Comparison of ENCODE assay signal across 22 cellular contexts in genomic region chr15:42314818-42315217, GRCh38. TPM values are rescaled to one million over a fixed set of nuclear protein-coding genes. Genes with fewer than 3 reads are reported as not detected.
DNase-seq lines count a peak whose midpoint lies in the region; ATAC-seq, FAIRE-seq and TF ChIP-seq lines count a peak whose summit lies in the region.
"Had no signal": no experiment of that assay in that cellular context is flagged by ENCODE, and none has a peak within 500 bp of the region (broad histone marks: within the 10 kb centered on the region; RNA-seq: fewer than 3 reads in every experiment).

No MANE protein-coding gene starts in this region.

- intact Hi-C loops in left colon (cut with DNase I, micrococcal nuclease) = no loop called here

- H3K4me3 ChIP-seq in liver (ENCODE audit: low read depth in 1 of 3, low read length in 3 of 3) (no peak overlapping the region), small intestine (ENCODE audit: low read depth in 1 of 2, low read length in 2 of 2) (no peak overlapping the region)
- H3K4me3 ChIP-seq: A549; BLaER1 treated with 17β-estradiol and CSF1 and Interleukin-3, amounts not matched to agents 10 nM and 100 nM; GM23248 had no signal

- H3K36me3 ChIP-seq in liver (ENCODE audit: control insufficient read depth in 4 of 4, insufficient read depth in 3 of 4, low read depth in 1 of 4, low read length in 3 of 4) (peaks cover 0 to 18% (median 16%) of the 10 kb centered on the region in 4 donors), small intestine (ENCODE audit: control insufficient read depth in 2 of 2, insufficient read depth in 2 of 2, low read length in 2 of 2) (peaks cover 0 to 9% of the 10 kb centered on the region in 2 donors)
- H3K36me3 ChIP-seq: BE2C had no signal

- 36% methylated on average over 1 of the region's 1 CpG for WGBS in liver
- 22 to 72% (median 43%) methylated on average over 1 of the region's 1 CpG for WGBS in small intestine, 3 donors

- no peak overlapping the region for H3K9ac ChIP-seq in liver (ENCODE audit: low read depth in 1 of 2, low read length in 2 of 2)
- H3K9ac ChIP-seq: BLaER1 treated with 17β-estradiol and CSF1 and Interleukin-3, amounts not matched to agents 10 nM and 100 nM; GM23248 had no signal

- H3K27me3 ChIP-seq in liver (ENCODE audit: control insufficient read depth in 4 of 4, insufficient read depth in 4 of 4, low read length in 3 of 4) (no peaks in the 10 kb centered on the region), small intestine (ENCODE audit: control insufficient read depth in 2 of 2, insufficient read depth in 2 of 2, low read length in 2 of 2) (no peaks in the 10 kb centered on the region)
- H3K27me3 ChIP-seq: BE2C; BLaER1 treated with 17β-estradiol and CSF1 and Interleukin-3, amounts not matched to agents 10 nM and 100 nM had no signal

- TF ChIP-seq RAD21 in liver (IDR thresholded peaks at IDR 0.05) = peak; percentile 43 to 51

- TF ChIP-seq CTCF in liver (IDR thresholded peaks at IDR 0.05; ENCODE audit: low read depth, low read length, missing input control) = no peak

- no peak overlapping the region for H3K27ac ChIP-seq in liver (ENCODE audit: low read depth in 1 of 2, low read length in 2 of 2)
- no peak overlapping the region for H3K27ac ChIP-seq in small intestine (ENCODE audit: low read depth in 1 of 2, low read length in 1 of 2)
- H3K27ac ChIP-seq: A549; BLaER1 treated with 17β-estradiol and CSF1 and Interleukin-3, amounts not matched to agents 10 nM and 100 nM; GM23248 had no signal

- H3K9me3 ChIP-seq in liver (ENCODE audit: control insufficient read depth in 4 of 4, low read length in 3 of 4) (no peaks in the 10 kb centered on the region), small intestine (ENCODE audit: control insufficient read depth, low read depth) (no peaks in the 10 kb centered on the region)
- H3K9me3 ChIP-seq: A549; BE2C; BLaER1 treated with 17β-estradiol and CSF1 and Interleukin-3, amounts not matched to agents 10 nM and 100 nM had no signal

- peaks cover 0 to 9% (median 4%) of the 10 kb centered on the region in 4 donors for H3K4me1 ChIP-seq in liver (ENCODE audit: control insufficient read depth in 4 of 4, insufficient read depth in 4 of 4, low read length in 3 of 4)
- H3K4me1 ChIP-seq in small intestine (ENCODE audit: control insufficient read depth in 2 of 2, insufficient read depth in 1 of 2, low read depth in 1 of 2, low read length in 1 of 2) = no peaks in the 10 kb centered on the region
- H3K4me1 ChIP-seq: A549; BE2C; BLaER1 treated with 17β-estradiol and CSF1 and Interleukin-3, amounts not matched to agents 10 nM and 100 nM had no signal

- ATAC-seq in left colon (peak; percentile 40), GM21576 (IDR thresholded peaks at IDR 0.05; ENCODE audit: unreplicated experiment) (no peak), HG02610 (IDR thresholded peaks at IDR 0.05; ENCODE audit: unreplicated experiment) (no peak)
- ATAC-seq: A549 had no signal

- FAIRE-seq in small intestine (lab: Jason Lieb, UNC) = peak; percentile 33
- FAIRE-seq: G401.6, GM12892, H1 had no signal

- DNase-seq in HuH-7 (ENCODE audit: low spot score) (peak; percentile 8), left colon (no peak), small intestine (peak; percentile 71), EL (no peak)
- DNase-seq: 8988T; ACHN; AML-193; BE2C; CD4-positive, alpha-beta T cell; CD8-positive, alpha-beta memory T cell; DMS53; DMS79 treated with DMSO at 0.1 percent for 48 hours; H7 had no signal

TF ChIP-seq in liver, 16 proteins besides CTCF, POLR2A, EP300 and RAD21:
- TF ChIP-seq SP1 (IDR thresholded peaks at IDR 0.05) = no peak
- no peak for TF ChIP-seq TAF1 (conservative IDR thresholded peaks at IDR 0.05)
- no peak for TF ChIP-seq JUND (IDR thresholded peaks at IDR 0.05)
- TF ChIP-seq YY1 (IDR thresholded peaks at IDR 0.05) = peak; percentile 45
- peak; percentile 58 for TF ChIP-seq HNF4G (IDR thresholded peaks at IDR 0.05)
- TF ChIP-seq EGR1 (IDR thresholded peaks at IDR 0.05; ENCODE audit: low read depth in 2 of 2) = no peak
- TF ChIP-seq HNF4A (conservative IDR thresholded peaks at IDR 0.05) = peak; percentile 85 to 93
- peak in 1 of 2 donors; percentile 24 for TF ChIP-seq GABPA (IDR thresholded peaks at IDR 0.05 in 1 of 2, conservative IDR thresholded peaks at IDR 0.05 in 1 of 2)
- no peak for TF ChIP-seq FOXA2 (IDR thresholded peaks at IDR 0.05)
- TF ChIP-seq, protein P1, sequence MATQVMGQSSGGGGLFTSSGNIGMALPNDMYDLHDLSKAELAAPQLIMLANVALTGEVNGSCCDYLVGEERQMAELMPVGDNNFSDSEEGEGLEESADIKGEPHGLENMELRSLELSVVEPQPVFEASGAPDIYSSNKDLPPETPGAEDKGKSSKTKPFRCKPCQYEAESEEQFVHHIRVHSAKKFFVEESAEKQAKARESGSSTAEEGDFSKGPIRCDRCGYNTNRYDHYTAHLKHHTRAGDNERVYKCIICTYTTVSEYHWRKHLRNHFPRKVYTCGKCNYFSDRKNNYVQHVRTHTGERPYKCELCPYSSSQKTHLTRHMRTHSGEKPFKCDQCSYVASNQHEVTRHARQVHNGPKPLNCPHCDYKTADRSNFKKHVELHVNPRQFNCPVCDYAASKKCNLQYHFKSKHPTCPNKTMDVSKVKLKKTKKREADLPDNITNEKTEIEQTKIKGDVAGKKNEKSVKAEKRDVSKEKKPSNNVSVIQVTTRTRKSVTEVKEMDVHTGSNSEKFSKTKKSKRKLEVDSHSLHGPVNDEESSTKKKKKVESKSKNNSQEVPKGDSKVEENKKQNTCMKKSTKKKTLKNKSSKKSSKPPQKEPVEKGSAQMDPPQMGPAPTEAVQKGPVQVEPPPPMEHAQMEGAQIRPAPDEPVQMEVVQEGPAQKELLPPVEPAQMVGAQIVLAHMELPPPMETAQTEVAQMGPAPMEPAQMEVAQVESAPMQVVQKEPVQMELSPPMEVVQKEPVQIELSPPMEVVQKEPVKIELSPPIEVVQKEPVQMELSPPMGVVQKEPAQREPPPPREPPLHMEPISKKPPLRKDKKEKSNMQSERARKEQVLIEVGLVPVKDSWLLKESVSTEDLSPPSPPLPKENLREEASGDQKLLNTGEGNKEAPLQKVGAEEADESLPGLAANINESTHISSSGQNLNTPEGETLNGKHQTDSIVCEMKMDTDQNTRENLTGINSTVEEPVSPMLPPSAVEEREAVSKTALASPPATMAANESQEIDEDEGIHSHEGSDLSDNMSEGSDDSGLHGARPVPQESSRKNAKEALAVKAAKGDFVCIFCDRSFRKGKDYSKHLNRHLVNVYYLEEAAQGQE (IDR thresholded peaks at IDR 0.05) = no peak
- TF ChIP-seq, protein P2, sequence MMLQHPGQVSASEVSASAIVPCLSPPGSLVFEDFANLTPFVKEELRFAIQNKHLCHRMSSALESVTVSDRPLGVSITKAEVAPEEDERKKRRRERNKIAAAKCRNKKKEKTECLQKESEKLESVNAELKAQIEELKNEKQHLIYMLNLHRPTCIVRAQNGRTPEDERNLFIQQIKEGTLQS (IDR thresholded peaks at IDR 0.05) = no peak
- TF ChIP-seq, protein P3, sequence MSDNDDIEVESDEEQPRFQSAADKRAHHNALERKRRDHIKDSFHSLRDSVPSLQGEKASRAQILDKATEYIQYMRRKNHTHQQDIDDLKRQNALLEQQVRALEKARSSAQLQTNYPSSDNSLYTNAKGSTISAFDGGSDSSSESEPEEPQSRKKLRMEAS (IDR thresholded peaks at IDR 0.05) = no peak
- TF ChIP-seq RXRA (IDR thresholded peaks at IDR 0.05) = peak in 1 of 2 donors; percentile 23
- no peak for TF ChIP-seq FOXA1 (IDR thresholded peaks at IDR 0.05)
- TF ChIP-seq, protein P4, sequence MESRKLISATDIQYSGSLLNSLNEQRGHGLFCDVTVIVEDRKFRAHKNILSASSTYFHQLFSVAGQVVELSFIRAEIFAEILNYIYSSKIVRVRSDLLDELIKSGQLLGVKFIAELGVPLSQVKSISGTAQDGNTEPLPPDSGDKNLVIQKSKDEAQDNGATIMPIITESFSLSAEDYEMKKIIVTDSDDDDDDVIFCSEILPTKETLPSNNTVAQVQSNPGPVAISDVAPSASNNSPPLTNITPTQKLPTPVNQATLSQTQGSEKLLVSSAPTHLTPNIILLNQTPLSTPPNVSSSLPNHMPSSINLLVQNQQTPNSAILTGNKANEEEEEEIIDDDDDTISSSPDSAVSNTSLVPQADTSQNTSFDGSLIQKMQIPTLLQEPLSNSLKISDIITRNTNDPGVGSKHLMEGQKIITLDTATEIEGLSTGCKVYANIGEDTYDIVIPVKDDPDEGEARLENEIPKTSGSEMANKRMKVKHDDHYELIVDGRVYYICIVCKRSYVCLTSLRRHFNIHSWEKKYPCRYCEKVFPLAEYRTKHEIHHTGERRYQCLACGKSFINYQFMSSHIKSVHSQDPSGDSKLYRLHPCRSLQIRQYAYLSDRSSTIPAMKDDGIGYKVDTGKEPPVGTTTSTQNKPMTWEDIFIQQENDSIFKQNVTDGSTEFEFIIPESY (IDR thresholded peaks at IDR 0.05) = no peak
- no peak for TF ChIP-seq NR2F2 (IDR thresholded peaks at IDR 0.05)

RNA-seq across cellular contexts. Expression of gene TMEM87A, which starts 41.6 kb away (rescaled TPM):
- total RNA-seq in left colon = 100 to 1,000 TPM in 1 of 2 donors, 10 to 100 TPM in 1; 82.8 to 104 TPM
- 10 to 100 TPM; 26.2 to 27.3 TPM for total RNA-seq in liver
- polyA plus RNA-seq in liver = 10 to 100 TPM in 1 of 2 donors, 1 to 10 TPM in 1; 9.2 to 17.5 TPM
- polyA plus RNA-seq in small intestine = 10 to 100 TPM; 10.5 to 30.8 (median 17.7) TPM

RNA-seq across cellular contexts. Expression of gene GANC, which starts 41.8 kb away (rescaled TPM):
- total RNA-seq in left colon = 10 to 100 TPM; 49.8 to 53.4 TPM
- total RNA-seq in liver = 10 to 100 TPM in 1 of 2 donors, 1 to 10 TPM in 1; 7.0 to 28.9 TPM
- 10 to 100 TPM in 1 of 2 donors, 1 to 10 TPM in 1; 4.8 to 14.9 TPM for polyA plus RNA-seq in liver
- polyA plus RNA-seq in small intestine = 10 to 100 TPM in 2 of 3 donors, 1 to 10 TPM in 1; 5.1 to 11.9 (median 10.4) TPM

RNA-seq across cellular contexts. Expression of gene CAPN3, which starts 44.5 kb away (rescaled TPM):
- total RNA-seq in left colon (10 to 100 TPM; 12.9 to 13.8 TPM), liver (1 to 10 TPM; 2.0 to 6.1 TPM)
- polyA plus RNA-seq in liver (1 to 10 TPM; 2.2 to 6.1 TPM), small intestine (10 to 100 TPM in 2 of 3 donors, 1 to 10 TPM in 1; 5.2 to 23.7 (median 13.5) TPM)
- total RNA-seq: H7 had no signal

Comparison
In these comparisons a context has a peak if more than half of its experiments do, and no peak if none do; other contexts are left out.
1. DNase-seq: peak in HuH-7 (single experiment) and small intestine (single experiment); none in left colon (0 of 2) and EL (single experiment).